In the genomic region with DNA sequence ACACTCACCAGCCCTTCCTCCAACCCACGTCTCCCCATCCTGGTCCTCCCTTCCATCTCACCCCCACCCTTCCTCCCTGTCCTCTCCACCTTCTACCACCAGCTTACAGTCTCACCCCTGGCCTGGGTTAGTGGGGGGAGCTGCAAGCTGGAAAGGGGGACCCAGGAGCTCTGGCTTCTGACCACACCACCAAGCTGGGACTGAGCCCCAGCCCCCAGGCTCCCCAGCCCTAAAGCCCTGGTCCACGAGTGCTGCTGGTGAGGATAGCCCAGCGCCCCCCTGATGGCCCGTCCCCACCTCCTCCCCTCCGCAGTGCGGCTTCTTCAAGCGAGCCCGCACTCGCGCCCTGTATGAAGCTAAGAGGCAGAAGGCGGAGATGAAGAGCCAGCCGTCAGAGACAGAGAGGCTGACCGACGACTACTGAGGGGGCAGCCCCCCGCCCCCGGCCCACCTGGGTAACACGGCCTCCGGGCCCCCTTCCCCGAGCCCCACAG, we compare ENCODE assay signal across 1 cellular context.
TF ChIP-seq lines count a peak whose summit lies in the region.

No MANE protein-coding gene starts in this region.

TF ChIP-seq in H1, 55 proteins besides CTCF, POLR2A, EP300 and RAD21:
- no peak for TF ChIP-seq POLR2AphosphoS5 (IDR thresholded peaks at IDR 0.05; ENCODE audit: low read depth, low read length)
- no peak for TF ChIP-seq ASH2L (IDR thresholded peaks at IDR 0.05; ENCODE audit: low read length)
